In genomic region chrX:44975666-44976263, GRCh38 we compare ENCODE assay signal across 1 cellular context.
A peak's percentile ranks its signal among the peaks of the same experiment; 100 is the strongest.
TF ChIP-seq lines count a peak whose summit lies in the region.

No MANE protein-coding gene starts in this region.

TF ChIP-seq in HepG2, 621 proteins besides CTCF, POLR2A, EP300 and RAD21 (continued from another document):
- TF ChIP-seq, protein P1, sequence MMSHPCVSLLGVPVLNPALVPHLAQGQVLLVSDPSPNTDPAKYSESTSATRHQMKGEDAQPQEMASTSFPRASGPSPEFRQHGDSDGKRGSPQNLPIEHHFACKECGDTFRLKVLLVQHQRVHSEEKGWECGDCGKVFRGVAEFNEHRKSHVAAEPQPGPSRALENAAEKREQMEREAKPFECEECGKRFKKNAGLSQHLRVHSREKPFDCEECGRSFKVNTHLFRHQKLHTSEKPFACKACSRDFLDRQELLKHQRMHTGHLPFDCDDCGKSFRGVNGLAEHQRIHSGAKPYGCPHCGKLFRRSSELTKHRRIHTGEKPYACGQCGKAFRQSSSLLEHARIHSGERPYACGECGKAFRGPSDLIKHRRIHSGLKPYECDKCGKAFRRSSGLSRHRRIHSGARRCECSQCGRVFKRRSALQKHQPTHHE (CRISPR knock-in tag; IDR thresholded peaks at IDR 0.05; ENCODE audit: borderline replicate concordance), result no peak
- TF ChIP-seq, protein P2, sequence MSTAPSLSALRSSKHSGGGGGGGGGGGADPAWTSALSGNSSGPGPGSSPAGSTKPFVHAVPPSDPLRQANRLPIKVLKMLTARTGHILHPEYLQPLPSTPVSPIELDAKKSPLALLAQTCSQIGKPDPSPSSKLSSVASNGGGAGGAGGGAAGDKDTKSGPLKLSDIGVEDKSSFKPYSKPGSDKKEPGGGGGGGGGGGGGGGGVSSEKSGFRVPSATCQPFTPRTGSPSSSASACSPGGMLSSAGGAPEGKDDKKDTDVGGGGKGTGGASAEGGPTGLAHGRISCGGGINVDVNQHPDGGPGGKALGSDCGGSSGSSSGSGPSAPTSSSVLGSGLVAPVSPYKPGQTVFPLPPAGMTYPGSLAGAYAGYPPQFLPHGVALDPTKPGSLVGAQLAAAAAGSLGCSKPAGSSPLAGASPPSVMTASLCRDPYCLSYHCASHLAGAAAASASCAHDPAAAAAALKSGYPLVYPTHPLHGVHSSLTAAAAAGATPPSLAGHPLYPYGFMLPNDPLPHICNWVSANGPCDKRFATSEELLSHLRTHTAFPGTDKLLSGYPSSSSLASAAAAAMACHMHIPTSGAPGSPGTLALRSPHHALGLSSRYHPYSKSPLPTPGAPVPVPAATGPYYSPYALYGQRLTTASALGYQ (CRISPR knock-in tag; IDR thresholded peaks at IDR 0.05), result no peak
- TF ChIP-seq ZNF343 (CRISPR knock-in tag; IDR thresholded peaks at IDR 0.05) (no peak), PHF8 (CRISPR knock-in tag; IDR thresholded peaks at IDR 0.05) (no peak), MED1 (CRISPR knock-in tag; IDR thresholded peaks at IDR 0.05) (0 out of 2 replicates have a peak, but pooled peaks have one; percentile 28), SRSF9 (IDR thresholded peaks at IDR 0.05; ENCODE audit: borderline replicate concordance, insufficient read depth, low read depth, low read length, poor library complexity, severe bottlenecking) (no peak), NFE2L2 (IDR thresholded peaks at IDR 0.05; ENCODE audit: low read length) (no peak), HMGXB3 (CRISPR knock-in tag; IDR thresholded peaks at IDR 0.05; ENCODE audit: borderline replicate concordance) (no peak), ZNF136 (CRISPR knock-in tag; IDR thresholded peaks at IDR 0.05; ENCODE audit: low read depth) (no peak), YEATS4 (CRISPR knock-in tag; IDR thresholded peaks at IDR 0.05; ENCODE audit: borderline replicate concordance) (no peak), SOX13 (IDR thresholded peaks at IDR 0.05) (no peak), SOX13 (CRISPR knock-in tag; conservative IDR thresholded peaks at IDR 0.05 in 1 of 2, IDR thresholded peaks at IDR 0.05 in 1 of 2) (0 out of 4 replicates have a peak, but pooled peaks of 1 of the 2 experiments have one; percentile 9), FLYWCH1 (CRISPR knock-in tag; IDR thresholded peaks at IDR 0.05) (no peak), CHD4 (IDR thresholded peaks at IDR 0.05; ENCODE audit: borderline replicate concordance, low read length) (no peak), ZMYM4 (CRISPR knock-in tag; IDR thresholded peaks at IDR 0.05) (peak; percentile 54; the same call in 1 of the 2 replicates), FOXP1 (IDR thresholded peaks at IDR 0.05) (no peak), FOXP1 (CRISPR knock-in tag; IDR thresholded peaks at IDR 0.05) (0 out of 2 replicates have a peak, but pooled peaks have one; percentile 25), FOSL2 (CRISPR knock-in tag; IDR thresholded peaks at IDR 0.05) (peak; percentile 21; the same call in 1 of the 2 replicates), ZNF180 (CRISPR knock-in tag; IDR thresholded peaks at IDR 0.05; ENCODE audit: borderline replicate concordance, low read depth) (no peak), RFX5 (IDR thresholded peaks at IDR 0.05; ENCODE audit: low read depth, low read length) (no peak), NFRKB (IDR thresholded peaks at IDR 0.05) (no peak), ZNF382 (CRISPR knock-in tag; IDR thresholded peaks at IDR 0.05; ENCODE audit: borderline replicate concordance) (no peak), ONECUT2 (CRISPR knock-in tag; IDR thresholded peaks at IDR 0.05) (no peak), PPARG (CRISPR knock-in tag; conservative IDR thresholded peaks at IDR 0.05) (no peak), PTBP1 (IDR thresholded peaks at IDR 0.05; ENCODE audit: low read depth, low read length, poor library complexity, severe bottlenecking) (no peak), ZNF737 (CRISPR knock-in tag; IDR thresholded peaks at IDR 0.05; ENCODE audit: borderline replicate concordance) (no peak), TEAD3 (CRISPR knock-in tag; optimal IDR thresholded peaks at IDR 0.05; ENCODE audit: borderline replicate concordance) (peak; percentile 26), FOXA3 (CRISPR knock-in tag; IDR thresholded peaks at IDR 0.05) (peak; percentile 71), SALL1 (CRISPR knock-in tag; IDR thresholded peaks at IDR 0.05) (peak; percentile 14; the same call in 1 of the 2 replicates), FOXO1 (CRISPR knock-in tag; IDR thresholded peaks at IDR 0.05) (peak; percentile 51; the same call in 1 of the 2 replicates), KLF16 (CRISPR knock-in tag; IDR thresholded peaks at IDR 0.05) (no peak), XRCC5 (optimal IDR thresholded peaks at IDR 0.05; ENCODE audit: low read length) (no peak), ZNF879 (CRISPR knock-in tag; IDR thresholded peaks at IDR 0.05) (no peak), ATM (IDR thresholded peaks at IDR 0.05; ENCODE audit: borderline replicate concordance) (no peak), TP53 (CRISPR knock-in tag; conservative IDR thresholded peaks at IDR 0.05) (peak; percentile 100), CERS6 (CRISPR knock-in tag; IDR thresholded peaks at IDR 0.05) (no peak), ZNF678 (CRISPR knock-in tag; IDR thresholded peaks at IDR 0.05) (no peak), ZNF558 (CRISPR knock-in tag; IDR thresholded peaks at IDR 0.05; ENCODE audit: borderline replicate concordance) (no peak), PLRG1 (conservative IDR thresholded peaks at IDR 0.05) (no peak), EEA1 (CRISPR knock-in tag; IDR thresholded peaks at IDR 0.05; ENCODE audit: borderline replicate concordance) (no peak), GATAD2A (CRISPR knock-in tag; IDR thresholded peaks at IDR 0.05) (peak; percentile 59), MBD4 (IDR thresholded peaks at IDR 0.05; ENCODE audit: borderline replicate concordance, low read length) (no peak)
- TF ChIP-seq, protein P3, sequence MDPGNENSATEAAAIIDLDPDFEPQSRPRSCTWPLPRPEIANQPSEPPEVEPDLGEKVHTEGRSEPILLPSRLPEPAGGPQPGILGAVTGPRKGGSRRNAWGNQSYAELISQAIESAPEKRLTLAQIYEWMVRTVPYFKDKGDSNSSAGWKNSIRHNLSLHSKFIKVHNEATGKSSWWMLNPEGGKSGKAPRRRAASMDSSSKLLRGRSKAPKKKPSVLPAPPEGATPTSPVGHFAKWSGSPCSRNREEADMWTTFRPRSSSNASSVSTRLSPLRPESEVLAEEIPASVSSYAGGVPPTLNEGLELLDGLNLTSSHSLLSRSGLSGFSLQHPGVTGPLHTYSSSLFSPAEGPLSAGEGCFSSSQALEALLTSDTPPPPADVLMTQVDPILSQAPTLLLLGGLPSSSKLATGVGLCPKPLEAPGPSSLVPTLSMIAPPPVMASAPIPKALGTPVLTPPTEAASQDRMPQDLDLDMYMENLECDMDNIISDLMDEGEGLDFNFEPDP (CRISPR knock-in tag; conservative IDR thresholded peaks at IDR 0.05), result no peak
- TF ChIP-seq, protein P4, sequence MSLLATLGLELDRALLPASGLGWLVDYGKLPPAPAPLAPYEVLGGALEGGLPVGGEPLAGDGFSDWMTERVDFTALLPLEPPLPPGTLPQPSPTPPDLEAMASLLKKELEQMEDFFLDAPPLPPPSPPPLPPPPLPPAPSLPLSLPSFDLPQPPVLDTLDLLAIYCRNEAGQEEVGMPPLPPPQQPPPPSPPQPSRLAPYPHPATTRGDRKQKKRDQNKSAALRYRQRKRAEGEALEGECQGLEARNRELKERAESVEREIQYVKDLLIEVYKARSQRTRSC (CRISPR knock-in tag; IDR thresholded peaks at IDR 0.05; ENCODE audit: low read depth), result no peak
- TF ChIP-seq, protein P5, sequence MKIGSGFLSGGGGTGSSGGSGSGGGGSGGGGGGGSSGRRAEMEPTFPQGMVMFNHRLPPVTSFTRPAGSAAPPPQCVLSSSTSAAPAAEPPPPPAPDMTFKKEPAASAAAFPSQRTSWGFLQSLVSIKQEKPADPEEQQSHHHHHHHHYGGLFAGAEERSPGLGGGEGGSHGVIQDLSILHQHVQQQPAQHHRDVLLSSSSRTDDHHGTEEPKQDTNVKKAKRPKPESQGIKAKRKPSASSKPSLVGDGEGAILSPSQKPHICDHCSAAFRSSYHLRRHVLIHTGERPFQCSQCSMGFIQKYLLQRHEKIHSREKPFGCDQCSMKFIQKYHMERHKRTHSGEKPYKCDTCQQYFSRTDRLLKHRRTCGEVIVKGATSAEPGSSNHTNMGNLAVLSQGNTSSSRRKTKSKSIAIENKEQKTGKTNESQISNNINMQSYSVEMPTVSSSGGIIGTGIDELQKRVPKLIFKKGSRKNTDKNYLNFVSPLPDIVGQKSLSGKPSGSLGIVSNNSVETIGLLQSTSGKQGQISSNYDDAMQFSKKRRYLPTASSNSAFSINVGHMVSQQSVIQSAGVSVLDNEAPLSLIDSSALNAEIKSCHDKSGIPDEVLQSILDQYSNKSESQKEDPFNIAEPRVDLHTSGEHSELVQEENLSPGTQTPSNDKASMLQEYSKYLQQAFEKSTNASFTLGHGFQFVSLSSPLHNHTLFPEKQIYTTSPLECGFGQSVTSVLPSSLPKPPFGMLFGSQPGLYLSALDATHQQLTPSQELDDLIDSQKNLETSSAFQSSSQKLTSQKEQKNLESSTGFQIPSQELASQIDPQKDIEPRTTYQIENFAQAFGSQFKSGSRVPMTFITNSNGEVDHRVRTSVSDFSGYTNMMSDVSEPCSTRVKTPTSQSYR (CRISPR knock-in tag; IDR thresholded peaks at IDR 0.05; ENCODE audit: borderline replicate concordance), result no peak
- TF ChIP-seq, protein P6, sequence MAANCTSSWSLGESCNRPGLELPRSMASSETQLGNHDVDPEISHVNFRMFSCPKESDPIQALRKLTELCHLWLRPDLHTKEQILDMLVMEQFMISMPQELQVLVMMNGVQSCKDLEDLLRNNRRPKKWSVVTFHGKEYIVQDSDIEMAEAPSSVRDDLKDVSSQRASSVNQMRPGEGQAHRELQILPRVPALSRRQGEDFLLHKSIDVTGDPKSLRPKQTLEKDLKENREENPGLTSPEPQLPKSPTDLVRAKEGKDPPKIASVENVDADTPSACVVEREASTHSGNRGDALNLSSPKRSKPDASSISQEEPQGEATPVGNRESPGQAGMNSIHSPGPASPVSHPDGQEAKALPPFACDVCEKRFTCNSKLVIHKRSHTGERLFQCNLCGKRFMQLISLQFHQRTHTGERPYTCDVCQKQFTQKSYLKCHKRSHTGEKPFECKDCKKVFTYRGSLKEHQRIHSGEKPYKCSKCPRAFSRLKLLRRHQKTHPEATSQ (CRISPR knock-in tag; IDR thresholded peaks at IDR 0.05; ENCODE audit: borderline replicate concordance), result no peak
